ENCODE assay signal across 1 cellular context in the genomic region with DNA sequence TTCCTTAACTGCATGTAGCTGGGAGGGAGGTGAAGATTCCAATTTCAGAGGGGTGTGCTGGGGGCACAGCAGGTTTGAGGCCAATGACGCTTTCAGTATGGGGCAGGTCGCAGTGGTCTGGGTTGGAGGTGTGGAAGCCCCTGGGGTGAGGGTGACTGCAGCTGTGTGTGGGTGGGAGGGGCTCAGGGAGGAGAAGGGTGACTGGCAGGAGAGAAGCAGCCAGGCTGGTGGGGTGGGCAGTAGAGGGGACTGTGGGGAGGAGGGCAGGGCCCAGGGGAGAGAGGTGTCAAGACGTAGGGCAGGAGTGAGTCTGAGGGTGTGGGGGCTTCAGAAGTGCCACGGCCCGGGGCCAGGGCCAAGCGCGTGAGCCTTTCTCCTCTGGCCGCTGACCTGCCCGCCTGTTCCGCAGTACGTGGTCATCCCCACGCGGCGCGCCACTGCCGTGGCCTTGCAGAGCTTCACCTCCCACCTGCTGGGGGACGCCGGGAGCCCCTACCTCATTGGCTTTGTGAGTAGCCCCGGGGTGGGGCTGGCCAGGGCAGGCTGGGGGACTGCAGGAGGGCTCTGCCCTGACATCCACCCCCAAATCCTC.
TF ChIP-seq lines count a peak whose summit lies in the region.

No MANE protein-coding gene starts in this region.

TF ChIP-seq in GM12878, 131 proteins besides CTCF, POLR2A, EP300 and RAD21:
- no peak for TF ChIP-seq CBFB (IDR thresholded peaks at IDR 0.05; ENCODE audit: low read depth)
- TF ChIP-seq, protein P1, sequence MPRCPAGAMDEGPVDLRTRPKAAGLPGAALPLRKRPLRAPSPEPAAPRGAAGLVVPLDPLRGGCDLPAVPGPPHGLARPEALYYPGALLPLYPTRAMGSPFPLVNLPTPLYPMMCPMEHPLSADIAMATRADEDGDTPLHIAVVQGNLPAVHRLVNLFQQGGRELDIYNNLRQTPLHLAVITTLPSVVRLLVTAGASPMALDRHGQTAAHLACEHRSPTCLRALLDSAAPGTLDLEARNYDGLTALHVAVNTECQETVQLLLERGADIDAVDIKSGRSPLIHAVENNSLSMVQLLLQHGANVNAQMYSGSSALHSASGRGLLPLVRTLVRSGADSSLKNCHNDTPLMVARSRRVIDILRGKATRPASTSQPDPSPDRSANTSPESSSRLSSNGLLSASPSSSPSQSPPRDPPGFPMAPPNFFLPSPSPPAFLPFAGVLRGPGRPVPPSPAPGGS (IDR thresholded peaks at IDR 0.05; ENCODE audit: borderline replicate concordance, insufficient read depth, low read depth, low read length, poor library complexity, severe bottlenecking): peak; percentile 22
- TF ChIP-seq SREBF1 (IDR thresholded peaks at IDR 0.05; ENCODE audit: low read length): no peak
- no peak for TF ChIP-seq BMI1 (IDR thresholded peaks at IDR 0.05; ENCODE audit: borderline replicate concordance)
- TF ChIP-seq, protein P2, sequence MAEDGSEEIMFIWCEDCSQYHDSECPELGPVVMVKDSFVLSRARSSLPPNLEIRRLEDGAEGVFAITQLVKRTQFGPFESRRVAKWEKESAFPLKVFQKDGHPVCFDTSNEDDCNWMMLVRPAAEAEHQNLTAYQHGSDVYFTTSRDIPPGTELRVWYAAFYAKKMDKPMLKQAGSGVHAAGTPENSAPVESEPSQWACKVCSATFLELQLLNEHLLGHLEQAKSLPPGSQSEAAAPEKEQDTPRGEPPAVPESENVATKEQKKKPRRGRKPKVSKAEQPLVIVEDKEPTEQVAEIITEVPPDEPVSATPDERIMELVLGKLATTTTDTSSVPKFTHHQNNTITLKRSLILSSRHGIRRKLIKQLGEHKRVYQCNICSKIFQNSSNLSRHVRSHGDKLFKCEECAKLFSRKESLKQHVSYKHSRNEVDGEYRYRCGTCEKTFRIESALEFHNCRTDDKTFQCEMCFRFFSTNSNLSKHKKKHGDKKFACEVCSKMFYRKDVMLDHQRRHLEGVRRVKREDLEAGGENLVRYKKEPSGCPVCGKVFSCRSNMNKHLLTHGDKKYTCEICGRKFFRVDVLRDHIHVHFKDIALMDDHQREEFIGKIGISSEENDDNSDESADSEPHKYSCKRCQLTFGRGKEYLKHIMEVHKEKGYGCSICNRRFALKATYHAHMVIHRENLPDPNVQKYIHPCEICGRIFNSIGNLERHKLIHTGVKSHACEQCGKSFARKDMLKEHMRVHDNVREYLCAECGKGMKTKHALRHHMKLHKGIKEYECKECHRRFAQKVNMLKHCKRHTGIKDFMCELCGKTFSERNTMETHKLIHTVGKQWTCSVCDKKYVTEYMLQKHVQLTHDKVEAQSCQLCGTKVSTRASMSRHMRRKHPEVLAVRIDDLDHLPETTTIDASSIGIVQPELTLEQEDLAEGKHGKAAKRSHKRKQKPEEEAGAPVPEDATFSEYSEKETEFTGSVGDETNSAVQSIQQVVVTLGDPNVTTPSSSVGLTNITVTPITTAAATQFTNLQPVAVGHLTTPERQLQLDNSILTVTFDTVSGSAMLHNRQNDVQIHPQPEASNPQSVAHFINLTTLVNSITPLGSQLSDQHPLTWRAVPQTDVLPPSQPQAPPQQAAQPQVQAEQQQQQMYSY (CRISPR knock-in tag; IDR thresholded peaks at IDR 0.05): no peak
- TF ChIP-seq MTA3 (IDR thresholded peaks at IDR 0.05; ENCODE audit: borderline replicate concordance, low read length): no peak
TF ChIP-seq in GM12878: peak in this region for 1.
